In the genomic region with DNA sequence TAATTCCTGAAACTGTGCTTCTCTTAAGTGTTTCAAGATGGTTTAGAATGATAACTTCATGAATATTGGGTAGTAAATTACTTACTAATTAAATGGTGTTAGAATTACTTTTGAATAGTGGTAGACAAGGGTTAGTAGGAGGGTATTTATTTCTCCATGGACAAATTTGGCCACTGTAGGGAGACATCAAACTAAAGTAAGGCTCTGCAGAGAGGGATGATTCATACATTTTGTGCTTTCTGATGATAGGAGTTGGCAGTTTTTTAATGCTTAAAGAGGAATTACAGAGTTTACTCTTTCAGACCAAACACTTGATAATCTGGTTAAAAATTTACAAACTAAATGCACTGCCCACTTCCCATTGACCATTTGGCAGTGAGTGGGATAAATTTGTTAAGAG, we compare ENCODE assay signal across 23 cellular contexts.
DNase-seq lines count a peak whose midpoint lies in the region; ATAC-seq and TF ChIP-seq lines count a peak whose summit lies in the region.
"Had no signal": no experiment of that assay in that cellular context is flagged by ENCODE, and none has a peak within 500 bp of the region (broad histone marks: within the 10 kb centered on the region; RNA-seq: fewer than 3 reads in every experiment).

No MANE protein-coding gene starts in this region.

- no peaks in the 10 kb centered on the region for H3K27me3 ChIP-seq in osteoblast (ENCODE audit: insufficient read depth, low read length)
- H3K27me3 ChIP-seq in MM.1S (replicated peaks; ENCODE audit: insufficient read depth, low read length), result no peaks in the 10 kb centered on the region
- no peaks in the 10 kb centered on the region for H3K27me3 ChIP-seq in upper lobe of left lung
- H3K27me3 ChIP-seq: brain microvascular endothelial cell, suprapubic skin had no signal

- H3K36me3 Mint-ChIP-seq in type B pancreatic cell, result no peaks in the 10 kb centered on the region

- H3K4me1 Mint-ChIP-seq in type B pancreatic cell (ENCODE audit: unreplicated experiment), result no peaks in the 10 kb centered on the region
- H3K4me1 Mint-ChIP-seq: B cell had no signal

- H3K27ac Mint-ChIP-seq in type B pancreatic cell, result no peak overlapping the region
- H3K27ac Mint-ChIP-seq: B cell; dendritic cell treated with granulocyte-macrophage colony-stimulating factor and Interleukin-4, amounts not matched to agents 40 ng/mL and 50 ng/mL, for 4 days had no signal

- H3K27ac ChIP-seq in osteoblast (ENCODE audit: low read depth, low read length) (no peak overlapping the region), MM.1S (ENCODE audit: low read length) (no peak overlapping the region), upper lobe of left lung (no peak overlapping the region)
- H3K27ac ChIP-seq: brain microvascular endothelial cell, psoas muscle, suprapubic skin had no signal

- peak; percentile 7 for TF ChIP-seq CTCF in osteoblast (IDR thresholded peaks at IDR 0.05; ENCODE audit: extremely low read depth, low read depth, low read length)
- no peak for TF ChIP-seq CTCF in MM.1S (IDR thresholded peaks at IDR 0.05; ENCODE audit: low read length)
- no peak for TF ChIP-seq CTCF in type B pancreatic cell (conservative IDR thresholded peaks at IDR 0.05)
- no peak for TF ChIP-seq CTCF in upper lobe of left lung (IDR thresholded peaks at IDR 0.05)

- H3K4me3 ChIP-seq in osteoblast (ENCODE audit: insufficient read depth, low read length) (no peak overlapping the region), MM.1S (ENCODE audit: low read length) (no peak overlapping the region), upper lobe of left lung (no peak overlapping the region)
- H3K4me3 ChIP-seq: psoas muscle, suprapubic skin had no signal

- TF ChIP-seq POLR2A in upper lobe of left lung (IDR thresholded peaks at IDR 0.05), result no peak

- no peak for TF ChIP-seq EP300 in upper lobe of left lung (IDR thresholded peaks at IDR 0.05)

- in situ Hi-C loops in Caki2 (cut with HindIII; ENCODE audit: low pct_unique_long_range_greater_than_20kb, low sequenced_read_pairs), result no loop called here

- H4K20me1 ChIP-seq in osteoblast (ENCODE audit: insufficient read depth, low read length), result no peaks in the 10 kb centered on the region
- H4K20me1 ChIP-seq in MM.1S (ENCODE audit: insufficient read depth, low read length), result no peaks in the 10 kb centered on the region

- H2AFZ ChIP-seq in osteoblast (ENCODE audit: low read length) (peak overlapping the region; percentile 24), MM.1S (ENCODE audit: low read length) (no peak overlapping the region)

- H3K9me3 ChIP-seq in osteoblast (ENCODE audit: low read depth, low read length), result no peaks in the 10 kb centered on the region
- H3K9me3 ChIP-seq in MM.1S (replicated peaks; ENCODE audit: insufficient read depth, low read length), result no peaks in the 10 kb centered on the region
- no peaks in the 10 kb centered on the region for H3K9me3 ChIP-seq in upper lobe of left lung
- H3K9me3 ChIP-seq: psoas muscle, suprapubic skin had no signal

- no peaks in the 10 kb centered on the region for H3F3A ChIP-seq in MM.1S (ENCODE audit: insufficient read depth, low read length)

- no peak for ATAC-seq in HG02642 (IDR thresholded peaks at IDR 0.05; ENCODE audit: poor library complexity, unreplicated experiment)
- ATAC-seq in upper lobe of left lung (ENCODE audit: low FRiP score in 2 of 2), result no peak
- ATAC-seq: left cardiac atrium, psoas muscle had no signal

- H3K4me1 ChIP-seq in osteoblast (ENCODE audit: insufficient read depth, low read length) (peaks cover 4% of the 10 kb centered on the region), MM.1S (ENCODE audit: low read length) (no peaks in the 10 kb centered on the region), upper lobe of left lung (no peaks in the 10 kb centered on the region)
- H3K4me1 ChIP-seq: psoas muscle, suprapubic skin had no signal

- peak; percentile 8 for DNase-seq in Caki2 (ENCODE audit: low read depth)
- DNase-seq in LHCN-M2 (ENCODE audit: low read depth), result peak; percentile 31
- DNase-seq in fibroblast of gingiva (ENCODE audit: low read depth), result peak; percentile 10
- peak; percentile 88 for DNase-seq in osteoblast (ENCODE audit: insufficient read length, low spot score, missing footprints)
- DNase-seq in MM.1S, result no peak
- DNase-seq in type B pancreatic cell (ENCODE audit: extremely low spot score, unreplicated experiment), result no peak
- no peak for DNase-seq in upper lobe of left lung
- DNase-seq: activated CD4-positive, CD25-positive, alpha-beta regulatory T cell; activated CD8-positive, alpha-beta memory T cell treated with anti-CD3 and anti-CD28 coated beads for 24 hours; activated naive CD4-positive, alpha-beta T cell treated with anti-CD3 and anti-CD28 coated beads, Interleukin-2, amount 50 U/mL, for 16 hours; activated T-cell treated with anti-CD3 and anti-CD28 coated beads, Interleukin-2, amount 50 U/mL, for 48 hours; brain microvascular endothelial cell; GF-D8; KBM-7; left cardiac atrium; NCI-H1092; NCI-H2029; psoas muscle; T1000 had no signal

- no peaks in the 10 kb centered on the region for H3K9me2 ChIP-seq in MM.1S (replicated peaks; ENCODE audit: insufficient read depth, low read length)

- H3K9ac ChIP-seq in MM.1S (ENCODE audit: low read length), result no peak overlapping the region

- H3K27me3 Mint-ChIP-seq in type B pancreatic cell, result no peaks in the 10 kb centered on the region
- H3K27me3 Mint-ChIP-seq: B cell; dendritic cell treated with granulocyte-macrophage colony-stimulating factor and Interleukin-4, amounts not matched to agents 40 ng/mL and 50 ng/mL, for 4 days had no signal

- H3K79me2 ChIP-seq in osteoblast (ENCODE audit: insufficient read depth, low read length) (no peaks in the 10 kb centered on the region), MM.1S (ENCODE audit: low read length) (no peaks in the 10 kb centered on the region)

- H3K9me3 Mint-ChIP-seq in type B pancreatic cell, result peaks cover 4% of the 10 kb centered on the region

- no peaks in the 10 kb centered on the region for H3K36me3 ChIP-seq in osteoblast (ENCODE audit: insufficient read depth, low read length)
- no peaks in the 10 kb centered on the region for H3K36me3 ChIP-seq in MM.1S (replicated peaks; ENCODE audit: insufficient read depth, low read length)
- H3K36me3 ChIP-seq in upper lobe of left lung, result no peaks in the 10 kb centered on the region
- H3K36me3 ChIP-seq: brain microvascular endothelial cell, suprapubic skin had no signal

- no peak overlapping the region for H3K4me2 ChIP-seq in osteoblast (ENCODE audit: insufficient read depth, low read length)
- H3K4me2 ChIP-seq in MM.1S (ENCODE audit: low read depth, low read length), result no peak overlapping the region

- H3K4me3 Mint-ChIP-seq in type B pancreatic cell, result no peak overlapping the region
- H3K4me3 Mint-ChIP-seq: B cell; dendritic cell treated with granulocyte-macrophage colony-stimulating factor and Interleukin-4, amounts not matched to agents 40 ng/mL and 50 ng/mL, for 4 days had no signal

Comparison
In these comparisons a context has a peak if more than half of its experiments do, and no peak if none do; other contexts are left out.
1. DNase-seq: peak in Caki2 (single experiment), LHCN-M2 (single experiment), fibroblast of gingiva (single experiment) and osteoblast (single experiment); none in MM.1S (single experiment), type B pancreatic cell (single experiment) and upper lobe of left lung (0 of 2).